ENCODE assay signal across 1 cellular context in the genomic region with DNA sequence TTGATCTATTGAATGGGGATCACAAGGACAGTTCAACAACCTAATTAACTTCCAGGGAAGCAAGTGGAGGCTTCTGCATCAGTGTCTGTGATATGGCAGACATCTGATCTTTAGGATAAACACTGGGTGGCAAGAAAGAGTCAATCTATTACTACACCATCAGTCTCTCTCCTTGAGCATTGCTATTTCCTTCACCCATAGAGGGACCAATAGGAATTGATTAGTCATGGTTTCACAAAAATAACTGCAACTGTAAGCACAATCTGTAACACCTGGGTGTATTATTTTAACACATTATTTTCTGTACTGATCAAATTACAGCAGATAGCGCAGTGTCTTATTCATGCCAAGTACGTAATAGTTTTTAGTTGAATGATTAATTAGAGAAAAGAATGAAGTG.
TF ChIP-seq lines count a peak whose summit lies in the region.

No MANE protein-coding gene starts in this region.

TF ChIP-seq in IMR-90, 13 proteins besides CTCF, POLR2A, EP300 and RAD21:
- TF ChIP-seq, protein P1, sequence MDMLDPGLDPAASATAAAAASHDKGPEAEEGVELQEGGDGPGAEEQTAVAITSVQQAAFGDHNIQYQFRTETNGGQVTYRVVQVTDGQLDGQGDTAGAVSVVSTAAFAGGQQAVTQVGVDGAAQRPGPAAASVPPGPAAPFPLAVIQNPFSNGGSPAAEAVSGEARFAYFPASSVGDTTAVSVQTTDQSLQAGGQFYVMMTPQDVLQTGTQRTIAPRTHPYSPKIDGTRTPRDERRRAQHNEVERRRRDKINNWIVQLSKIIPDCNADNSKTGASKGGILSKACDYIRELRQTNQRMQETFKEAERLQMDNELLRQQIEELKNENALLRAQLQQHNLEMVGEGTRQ (IDR thresholded peaks at IDR 0.05; ENCODE audit: low read depth, low read length): no peak
- TF ChIP-seq MAZ (IDR thresholded peaks at IDR 0.05; ENCODE audit: borderline replicate concordance, low read depth, low read length) (no peak), MAFK (IDR thresholded peaks at IDR 0.05; ENCODE audit: low read depth, low read length) (0 out of 2 replicates have a peak, but pooled peaks have one; percentile 12), BHLHE40 (IDR thresholded peaks at IDR 0.05; ENCODE audit: low read depth, low read length) (no peak)
